Comparison of ENCODE assay signal across 1 cellular context in genomic region chr3:40452057-40452456, GRCh38.
TF ChIP-seq lines count a peak whose summit lies in the region.

No MANE protein-coding gene starts in this region.

TF ChIP-seq in H1, 55 proteins besides CTCF, POLR2A, EP300 and RAD21 (continued from another document):
- TF ChIP-seq CHD7 (IDR thresholded peaks at IDR 0.05; ENCODE audit: insufficient replicate concordance, low read length) (no peak), RBBP5 (IDR thresholded peaks at IDR 0.05; ENCODE audit: borderline replicate concordance, low read depth, low read length) (no peak)
